Comparison of ENCODE assay signal across 1 cellular context in the genomic region with DNA sequence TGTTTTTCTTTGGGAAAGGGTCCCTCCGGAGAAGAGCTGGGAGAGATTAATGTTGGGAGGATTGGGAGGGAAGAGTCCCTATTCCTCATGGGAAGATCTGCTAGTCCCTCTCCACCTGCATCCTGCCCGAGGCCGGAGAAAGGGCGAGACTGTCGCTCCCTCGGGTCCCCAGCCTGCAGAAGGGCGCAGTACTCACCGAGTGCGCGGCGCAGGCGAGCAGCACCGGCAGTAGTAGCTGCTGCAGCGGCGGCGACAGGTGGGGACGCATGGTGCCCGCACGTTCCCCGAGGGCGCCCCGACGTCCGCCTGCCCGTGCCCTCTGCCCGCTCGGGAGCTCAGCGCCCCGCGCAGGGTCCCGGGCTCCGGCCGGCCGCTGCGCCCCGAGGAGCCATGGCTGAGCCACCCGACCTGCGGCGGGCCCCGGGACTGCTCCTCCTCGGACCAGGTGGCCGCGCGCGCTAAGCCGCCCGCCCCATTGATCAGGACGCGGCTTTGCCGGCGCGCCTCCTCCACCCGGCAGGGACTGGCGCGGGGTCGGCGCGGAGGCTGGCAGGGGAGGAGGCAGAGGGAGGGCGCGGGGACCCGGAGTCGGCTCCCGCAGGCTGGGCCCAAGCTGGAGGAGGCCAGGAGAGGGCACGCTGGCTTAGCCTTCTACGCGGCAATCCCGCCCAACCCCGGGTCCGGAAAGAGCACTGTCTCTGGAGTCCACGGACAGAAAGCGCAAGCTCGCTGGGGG.
TF ChIP-seq lines count a peak whose summit lies in the region.

A gene (minus strand): TSS at position 525 of the 736 bp plus-strand sequence. CDS start 257 bp downstream, at position 268.

TF ChIP-seq in WTC11, 78 proteins besides CTCF, POLR2A, EP300 and RAD21 (continued from another document):
- TF ChIP-seq OVOL2 (CRISPR knock-in tag; IDR thresholded peaks at IDR 0.05; ENCODE audit: borderline replicate concordance) (no peak), ZNF416 (CRISPR knock-in tag; IDR thresholded peaks at IDR 0.05) (no peak), IRF2 (CRISPR knock-in tag; IDR thresholded peaks at IDR 0.05; ENCODE audit: borderline replicate concordance, low read depth) (no peak), HMGA2 (CRISPR knock-in tag; IDR thresholded peaks at IDR 0.05) (no peak)
- TF ChIP-seq, protein P1, sequence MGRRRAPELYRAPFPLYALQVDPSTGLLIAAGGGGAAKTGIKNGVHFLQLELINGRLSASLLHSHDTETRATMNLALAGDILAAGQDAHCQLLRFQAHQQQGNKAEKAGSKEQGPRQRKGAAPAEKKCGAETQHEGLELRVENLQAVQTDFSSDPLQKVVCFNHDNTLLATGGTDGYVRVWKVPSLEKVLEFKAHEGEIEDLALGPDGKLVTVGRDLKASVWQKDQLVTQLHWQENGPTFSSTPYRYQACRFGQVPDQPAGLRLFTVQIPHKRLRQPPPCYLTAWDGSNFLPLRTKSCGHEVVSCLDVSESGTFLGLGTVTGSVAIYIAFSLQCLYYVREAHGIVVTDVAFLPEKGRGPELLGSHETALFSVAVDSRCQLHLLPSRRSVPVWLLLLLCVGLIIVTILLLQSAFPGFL (CRISPR knock-in tag; IDR thresholded peaks at IDR 0.05; ENCODE audit: borderline replicate concordance), result no peak
